ENCODE assay signal across 2 cellular contexts in the genomic region with DNA sequence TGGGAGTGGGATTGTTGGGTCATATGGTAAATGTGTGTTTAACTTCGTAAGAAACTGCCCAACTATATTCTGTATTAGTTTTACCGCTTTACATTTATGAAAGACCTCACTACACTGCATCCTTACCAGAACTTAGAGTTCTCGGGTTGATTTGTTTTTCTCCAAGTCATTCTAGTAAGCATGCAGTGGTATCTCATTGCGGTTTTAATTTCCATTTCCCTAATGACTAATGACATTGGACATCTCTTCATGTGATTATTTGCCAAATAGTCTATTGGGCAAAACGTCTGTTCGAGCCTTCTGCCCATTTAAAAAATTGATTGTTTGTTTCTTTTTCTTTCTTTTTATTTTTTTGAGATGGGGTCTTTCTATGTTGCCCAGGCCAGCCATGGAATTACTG.
TF ChIP-seq lines count a peak whose summit lies in the region.

No MANE protein-coding gene starts in this region.

TF ChIP-seq in IMR-90, 13 proteins besides CTCF, POLR2A, EP300 and RAD21:
- TF ChIP-seq CHD1 (IDR thresholded peaks at IDR 0.05; ENCODE audit: low read depth, low read length) (no peak), RFX5 (IDR thresholded peaks at IDR 0.05; ENCODE audit: low read depth, low read length) (no peak), MAZ (IDR thresholded peaks at IDR 0.05; ENCODE audit: borderline replicate concordance, low read depth, low read length) (no peak), FOS (IDR thresholded peaks at IDR 0.05; ENCODE audit: low read depth, low read length) (no peak), CEBPB (IDR thresholded peaks at IDR 0.05; ENCODE audit: low read depth, low read length) (no peak), NFE2L2 (IDR thresholded peaks at IDR 0.05; ENCODE audit: low read depth, low read length) (no peak), RCOR1 (IDR thresholded peaks at IDR 0.05; ENCODE audit: insufficient replicate concordance, low read length) (no peak)
TF ChIP-seq in IMR-90: peak in this region for 0.

TF ChIP-seq in GM23338, 12 proteins besides CTCF, POLR2A, EP300 and RAD21:
- TF ChIP-seq JUNB (IDR thresholded peaks at IDR 0.05; ENCODE audit: unreplicated experiment) (no peak), ZNF331 (CRISPR knock-in tag; IDR thresholded peaks at IDR 0.05; ENCODE audit: low read depth) (no peak), EZH2phosphoT487 (IDR thresholded peaks at IDR 0.05; ENCODE audit: unreplicated experiment) (no peak), STAT1 (IDR thresholded peaks at IDR 0.05; ENCODE audit: unreplicated experiment) (no peak), REST (IDR thresholded peaks at IDR 0.05; ENCODE audit: unreplicated experiment) (no peak), EZH2 (IDR thresholded peaks at IDR 0.05; ENCODE audit: low read depth, unreplicated experiment) (no peak), POLR2AphosphoS5 (IDR thresholded peaks at IDR 0.05; ENCODE audit: low read depth) (no peak), NANOG (IDR thresholded peaks at IDR 0.05; ENCODE audit: borderline replicate concordance) (no peak), CREB1 (CRISPR knock-in tag; IDR thresholded peaks at IDR 0.05; ENCODE audit: low read depth) (no peak), ZNF114 (CRISPR knock-in tag; IDR thresholded peaks at IDR 0.05) (no peak), ZNF462 (CRISPR knock-in tag; IDR thresholded peaks at IDR 0.05) (no peak)
- TF ChIP-seq, protein P1, sequence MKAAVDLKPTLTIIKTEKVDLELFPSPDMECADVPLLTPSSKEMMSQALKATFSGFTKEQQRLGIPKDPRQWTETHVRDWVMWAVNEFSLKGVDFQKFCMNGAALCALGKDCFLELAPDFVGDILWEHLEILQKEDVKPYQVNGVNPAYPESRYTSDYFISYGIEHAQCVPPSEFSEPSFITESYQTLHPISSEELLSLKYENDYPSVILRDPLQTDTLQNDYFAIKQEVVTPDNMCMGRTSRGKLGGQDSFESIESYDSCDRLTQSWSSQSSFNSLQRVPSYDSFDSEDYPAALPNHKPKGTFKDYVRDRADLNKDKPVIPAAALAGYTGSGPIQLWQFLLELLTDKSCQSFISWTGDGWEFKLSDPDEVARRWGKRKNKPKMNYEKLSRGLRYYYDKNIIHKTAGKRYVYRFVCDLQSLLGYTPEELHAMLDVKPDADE (IDR thresholded peaks at IDR 0.05) = no peak
